9 cellular contexts compared by ENCODE assay signal in the genomic region with DNA sequence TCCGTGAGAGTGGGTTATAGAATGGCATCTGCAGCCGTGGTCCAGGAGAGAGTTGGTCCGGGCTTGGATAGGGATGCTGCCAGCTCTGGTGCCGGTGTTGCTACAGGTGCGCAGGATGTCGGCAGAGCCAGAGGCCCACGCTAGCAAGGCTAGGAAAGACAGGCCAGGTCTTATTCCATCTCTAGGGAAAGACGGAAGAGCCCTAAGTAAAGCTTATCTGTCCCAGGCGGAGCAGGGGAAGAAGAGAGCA. TPM values are rescaled to one million over a fixed set of nuclear protein-coding genes. Genes with fewer than 3 reads are reported as not detected.
DNase-seq lines count a peak whose midpoint lies in the region; ATAC-seq and TF ChIP-seq lines count a peak whose summit lies in the region.
"Had no signal": no experiment of that assay in that cellular context is flagged by ENCODE, and none has a peak within 500 bp of the region (broad histone marks: within the 10 kb centered on the region; RNA-seq: fewer than 3 reads in every experiment).

No MANE protein-coding gene starts in this region.

- H3T11ph ChIP-seq in H9 (ENCODE audit: low read length), result no peak overlapping the region

- H3K4me3 ChIP-seq in iPS-18c (ENCODE audit: insufficient read depth, low read depth, low read length), result peak overlapping the region; percentile 91

- H3K4me1 Mint-ChIP-seq in H9 (peaks cover 28 to 33% of the 10 kb centered on the region in 2 experiments), activated B cell treated with CpG ODN at 0.5 μM for 24 hours (peaks cover 52% of the 10 kb centered on the region)

- no peaks in the 10 kb centered on the region for H3K27me3 ChIP-seq in H9 (ENCODE audit: insufficient read depth, low read length)

- H3K9me3 Mint-ChIP-seq in H9 (0 out of 5 replicates have a peak, but pooled peaks cover 0 to 2% of the 10 kb centered on the region in 2 experiments), activated B cell treated with CpG ODN at 0.5 μM for 24 hours (no peaks in the 10 kb centered on the region)

- no peaks in the 10 kb centered on the region for H3K4me1 ChIP-seq in H9 (ENCODE audit: insufficient read depth, low read length)

- H3K36me3 Mint-ChIP-seq in H9 (ENCODE audit: insufficient read depth in 1 of 3, low read depth in 3 of 3) (peaks cover 22 to 33% (median 27%) of the 10 kb centered on the region in 3 experiments), activated B cell treated with CpG ODN at 0.5 μM for 24 hours (ENCODE audit: low read depth) (peaks cover 39% of the 10 kb centered on the region)

- no peak overlapping the region for H2BK120ac ChIP-seq in H9 (ENCODE audit: low read depth, low read length, poor library complexity, severe bottlenecking)

- DNase-seq in H9, result no peak
- no peak for DNase-seq in activated B cell treated with CpG ODN at 0.5 μM for 24 hours
- DNase-seq in substantia nigra (lab: John Stamatoyannopoulos, UW), result peak in 1 of 49 donors; percentile 63
- no peak for DNase-seq in omental fat pad (ENCODE audit: low spot score)
- DNase-seq in GM03348 (ENCODE audit: low spot score), result no peak
- DNase-seq in KG1 (lab: John Stamatoyannopoulos, UW), result no peak

- H4K8ac ChIP-seq in H9 (replicated peaks; ENCODE audit: insufficient read length, low read depth, low read length), result no peak overlapping the region

- ATAC-seq in activated B cell treated with CpG ODN at 0.5 μM for 24 hours (ENCODE audit: low read depth), result no peak
- no peak for ATAC-seq in omental fat pad (ENCODE audit: low FRiP score)

- H3K14ac ChIP-seq in H9 (ENCODE audit: insufficient read depth, low read length), result 0 out of 2 replicates have a peak overlapping the region, but pooled peaks have one; percentile 59

- H2BK12ac ChIP-seq in H9 (ENCODE audit: insufficient read length, low read depth, low read length), result no peak overlapping the region

- peak overlapping the region; percentile 81 for H3K27ac ChIP-seq in C4-2B
- no peak overlapping the region for H3K27ac ChIP-seq in H9 (ENCODE audit: insufficient read length, low read depth, low read length)
- peak overlapping the region; percentile 74 for H3K27ac ChIP-seq in substantia nigra (ENCODE audit: low read depth, low read length, poor library complexity, severe bottlenecking)

- no peak overlapping the region for H3K18ac ChIP-seq in H9 (ENCODE audit: insufficient read length, low read depth, low read length)

- peaks cover 2% of the 10 kb centered on the region for H3K79me1 ChIP-seq in H9 (ENCODE audit: insufficient read depth, low read depth, low read length, poor library complexity, severe bottlenecking)

- H2AK5ac ChIP-seq in H9 (ENCODE audit: insufficient read length, low read length), result no peak overlapping the region

- no peak overlapping the region for H2AFZ ChIP-seq in H9 (ENCODE audit: low read length)

- H2BK5ac ChIP-seq in H9 (ENCODE audit: insufficient read length, low read length), result no peak overlapping the region

- H3K27me3 Mint-ChIP-seq in H9 (ENCODE audit: low read depth) (no peaks in the 10 kb centered on the region), activated B cell treated with CpG ODN at 0.5 μM for 24 hours (no peaks in the 10 kb centered on the region)

- H3K56ac ChIP-seq in H9 (ENCODE audit: insufficient read length, low read depth, low read length), result no peak overlapping the region

- H3K4me3 Mint-ChIP-seq in H9 (peak overlapping the region; percentile 73 to 89), activated B cell treated with CpG ODN at 0.5 μM for 24 hours (peak overlapping the region; percentile 91)

- no peaks in the 10 kb centered on the region for H4K20me1 ChIP-seq in H9 (ENCODE audit: control insufficient read depth, insufficient read depth, insufficient read length)

- H2BK15ac ChIP-seq in H9 (ENCODE audit: low read depth, low read length), result no peak overlapping the region

- TF ChIP-seq CTCF in C4-2B (conservative IDR thresholded peaks at IDR 0.05) (no peak), H9 (conservative IDR thresholded peaks at IDR 0.05) (no peak), activated B cell treated with CpG ODN at 0.5 μM for 24 hours (IDR thresholded peaks at IDR 0.05) (no peak), omental fat pad (IDR thresholded peaks at IDR 0.05) (no peak)

- H3K4me2 ChIP-seq in H9 (ENCODE audit: insufficient read depth, insufficient read length, low read length), result peak overlapping the region; percentile 64

- POLR2A ChIA-PET in activated B cell treated with CpG ODN at 0.5 μM for 24 hours (lab: Charles Lee), result interaction anchor here (0.6 to 9.4 kb wide), 28 partner anchors 9 to 1263 kb away, joined by 3 to 239 read pairs (median 8); a partner anchor contains a TSS

- no peak overlapping the region for H3K23ac ChIP-seq in H9 (ENCODE audit: insufficient read length, low read depth, low read length)

- peak overlapping the region; percentile 55 to 93 (median 82); a peak in 4 of 7 replicates for H3K27ac Mint-ChIP-seq in H9
- peak overlapping the region; percentile 90 for H3K27ac Mint-ChIP-seq in activated B cell treated with CpG ODN at 0.5 μM for 24 hours

- no peak overlapping the region for H3K9ac ChIP-seq in H9 (ENCODE audit: extremely low read depth, insufficient read length, low read length)

- no peak overlapping the region for H3K4ac ChIP-seq in H9 (ENCODE audit: low read depth, low read length)

- H4K91ac ChIP-seq in H9 (ENCODE audit: insufficient read length, low read depth, low read length), result no peak overlapping the region

- CTCF ChIA-PET in activated B cell treated with CpG ODN at 0.5 μM for 24 hours (lab: Charles Lee), result interaction anchor here (1.0 to 2.7 kb wide), 8 partner anchors 11 to 27 kb away, joined by 3 to 13 read pairs (median 5); a partner anchor contains a TSS

- no CpG with 5 or more reads among the region's 9 CpGs for WGBS in H9 (ENCODE audit: extremely low coverage, insufficient read length, low lambda C conversion rate)

- no peak overlapping the region for H4K5ac ChIP-seq in H9 (ENCODE audit: insufficient read length, low read depth, low read length)

- H2BK20ac ChIP-seq in H9 (ENCODE audit: low read depth, low read length, poor library complexity, severe bottlenecking), result no peak overlapping the region

- peaks cover 10% of the 10 kb centered on the region for H3K23me2 ChIP-seq in H9 (ENCODE audit: insufficient read length, low read depth, low read length, poor library complexity, severe bottlenecking)

- H3K9me3 ChIP-seq in H9 (ENCODE audit: control insufficient read depth, low read depth, low read length), result no peaks in the 10 kb centered on the region
- no peaks in the 10 kb centered on the region for H3K9me3 ChIP-seq in iPS-18c (ENCODE audit: control insufficient read depth, insufficient read depth, low read length)

- H3K79me2 ChIP-seq in H9 (ENCODE audit: insufficient read depth, low read length), result peaks cover 3% of the 10 kb centered on the region; the same call in 1 of the 2 replicates

- intact Hi-C loops in activated B cell treated with CpG ODN at 0.5 μM for 24 hours (cut with micrococcal nuclease), result loop anchor here (1.0 kb wide), 1 partner anchor 12 kb away; no protein-coding TSS in a partner anchor

RNA-seq across cellular contexts. Expression of a gene that starts 0.5 kb away (rescaled TPM):
- total RNA-seq in H9 (2021), result 109 TPM in 2 replicates
- total RNA-seq in activated B cell treated with CpG ODN at 0.5 μM for 24 hours, result 406 and 449 TPM in 2 replicates
- total RNA-seq in omental fat pad, result 100 to 1,000 TPM in 1 of 4 donors, 10 to 100 TPM in 3; 89.1 to 158 (median 96.8) TPM

RNA-seq across cellular contexts. Expression of a gene that starts 5.0 kb away (rescaled TPM):
- total RNA-seq in H9 (2021) (0.31 and 0.72 TPM in 2 replicates), activated B cell treated with CpG ODN at 0.5 μM for 24 hours (2.3 and 2.4 TPM in 2 replicates), omental fat pad (1 to 10 TPM in 2 of 4 donors, under 1 TPM in 1, not detected in 1; 0.96 to 2.8 (median 1.2) TPM)
- total RNA-seq: HT1080 had no signal

RNA-seq across cellular contexts. Expression of a gene that starts 5.9 kb away (rescaled TPM):
- total RNA-seq in H9 (2021) (52.9 and 55.9 TPM in 2 replicates), activated B cell treated with CpG ODN at 0.5 μM for 24 hours (22.5 and 22.6 TPM in 2 replicates), omental fat pad (10 to 100 TPM in 2 of 4 donors, 1 to 10 TPM in 2; 6.3 to 15.3 (median 10.0) TPM)

RNA-seq across cellular contexts. Expression of a gene that starts 10.9 kb away (rescaled TPM):
- 125 and 126 TPM in 2 replicates for total RNA-seq in H9 (2021)
- 285 and 312 TPM in 2 replicates for total RNA-seq in activated B cell treated with CpG ODN at 0.5 μM for 24 hours
- 10 to 100 TPM; 32.8 to 86.4 (median 70.3) TPM for total RNA-seq in omental fat pad

RNA-seq across cellular contexts. Expression of a gene that starts 11.8 kb away (rescaled TPM):
- total RNA-seq in H9 (2021) (67.8 and 87.3 TPM in 2 replicates), activated B cell treated with CpG ODN at 0.5 μM for 24 hours (87.4 and 99.8 TPM in 2 replicates), omental fat pad (10 to 100 TPM; 26.6 to 64.2 (median 37.8) TPM)
